ENCODE assay signal across 1 cellular context in the genomic region with DNA sequence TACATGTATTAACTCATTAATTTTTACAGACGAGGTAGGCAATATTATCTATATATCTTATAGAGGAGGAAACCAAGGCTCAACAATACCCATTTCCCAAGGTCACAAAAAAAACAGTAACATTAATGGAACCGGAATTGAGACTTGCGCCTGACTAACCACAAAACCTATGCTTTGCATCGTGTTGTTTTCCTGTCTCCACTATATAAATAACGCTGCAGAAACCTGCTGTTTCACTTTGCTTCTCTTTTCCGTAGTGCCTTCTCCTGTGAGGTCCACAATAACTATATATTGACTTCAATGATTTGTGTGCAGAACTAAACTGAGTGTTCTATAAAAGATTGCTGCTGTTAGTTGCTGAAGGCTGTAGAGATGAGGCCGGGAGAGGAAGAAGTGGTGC.
A peak's percentile ranks its signal among the peaks of the same experiment; 100 is the strongest.
TF ChIP-seq lines count a peak whose summit lies in the region.

No MANE protein-coding gene starts in this region.

TF ChIP-seq in GM12878, 131 proteins besides CTCF, POLR2A, EP300 and RAD21 (continued from another document):
- TF ChIP-seq, protein P1, sequence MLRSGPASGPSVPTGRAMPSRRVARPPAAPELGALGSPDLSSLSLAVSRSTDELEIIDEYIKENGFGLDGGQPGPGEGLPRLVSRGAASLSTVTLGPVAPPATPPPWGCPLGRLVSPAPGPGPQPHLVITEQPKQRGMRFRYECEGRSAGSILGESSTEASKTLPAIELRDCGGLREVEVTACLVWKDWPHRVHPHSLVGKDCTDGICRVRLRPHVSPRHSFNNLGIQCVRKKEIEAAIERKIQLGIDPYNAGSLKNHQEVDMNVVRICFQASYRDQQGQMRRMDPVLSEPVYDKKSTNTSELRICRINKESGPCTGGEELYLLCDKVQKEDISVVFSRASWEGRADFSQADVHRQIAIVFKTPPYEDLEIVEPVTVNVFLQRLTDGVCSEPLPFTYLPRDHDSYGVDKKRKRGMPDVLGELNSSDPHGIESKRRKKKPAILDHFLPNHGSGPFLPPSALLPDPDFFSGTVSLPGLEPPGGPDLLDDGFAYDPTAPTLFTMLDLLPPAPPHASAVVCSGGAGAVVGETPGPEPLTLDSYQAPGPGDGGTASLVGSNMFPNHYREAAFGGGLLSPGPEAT (IDR thresholded peaks at IDR 0.05; ENCODE audit: low read depth): 0 out of 2 replicates have a peak, but pooled peaks have one; percentile 64
